ENCODE assay signal across 12 cellular contexts in genomic region chr22:47053865-47054185, GRCh38.
DNase-seq lines count a peak whose midpoint lies in the region; ATAC-seq and TF ChIP-seq lines count a peak whose summit lies in the region.
"Had no signal": no experiment of that assay in that cellular context is flagged by ENCODE, and none has a peak within 500 bp of the region (broad histone marks: within the 10 kb centered on the region; RNA-seq: fewer than 3 reads in every experiment).

No MANE protein-coding gene starts in this region.

- in situ Hi-C loops in GM23248 (cut with MboI): no loop called here
- in situ Hi-C loops in ACHN (cut with HindIII; ENCODE audit: low pct_ligation_motif_present, low pct_unique_long_range_greater_than_20kb, low sequenced_read_pairs): no loop called here

- no peak overlapping the region for H3K4me3 ChIP-seq in GM23248
- no peak overlapping the region for H3K4me3 ChIP-seq in fibroblast of pulmonary artery (replicated peaks; ENCODE audit: low read depth, low read length)
- H3K4me3 ChIP-seq in skeletal muscle cell (ENCODE audit: low read depth, low read length): no peak overlapping the region
- H3K4me3 ChIP-seq: thoracic aorta had no signal

- POLR2A ChIA-PET in activated B cell treated with CpG ODN at 0.5 μM for 24 hours (lab: Charles Lee): no interaction called here

- no peaks in the 10 kb centered on the region for H3K9me3 ChIP-seq in GM23248 (ENCODE audit: low read depth)
- H3K9me3 ChIP-seq: thoracic aorta had no signal

- no peaks in the 10 kb centered on the region for H3K79me2 ChIP-seq in GM23248 (ENCODE audit: insufficient read depth)

- CTCF ChIA-PET in activated B cell treated with CpG ODN at 0.5 μM for 24 hours (lab: Charles Lee): no interaction called here

- no peaks in the 10 kb centered on the region for H3K4me1 ChIP-seq in GM23248 (ENCODE audit: insufficient read depth)

- intact Hi-C loops in activated B cell treated with CpG ODN at 0.5 μM for 24 hours (cut with micrococcal nuclease): no loop called here

- H3F3A ChIP-seq in GM23248 (ENCODE audit: insufficient read depth): no peaks in the 10 kb centered on the region

- no peaks in the 10 kb centered on the region for H3K27me3 Mint-ChIP-seq in activated B cell treated with CpG ODN at 0.5 μM for 24 hours

- peak; percentile 12 for DNase-seq in GM23248
- no peak for DNase-seq in activated B cell treated with CpG ODN at 0.5 μM for 24 hours
- DNase-seq in fibroblast of pulmonary artery (ENCODE audit: low read depth): peak; percentile 74
- peak; percentile 34 for DNase-seq in skeletal muscle cell (ENCODE audit: low read depth)
- DNase-seq in NCI-H774 (lab: John Stamatoyannopoulos, UW): no peak
- DNase-seq in ACHN: no peak
- DNase-seq: activated naive CD4-positive, alpha-beta T cell treated with anti-CD3 and anti-CD28 coated beads for 36 hours; mesendoderm; NCI-H2107 had no signal

- no peaks in the 10 kb centered on the region for H3K27me3 ChIP-seq in GM23248 (replicated peaks; ENCODE audit: insufficient read depth)

- H2AFZ ChIP-seq in GM23248: no peak overlapping the region

- no peak overlapping the region for H3K27ac ChIP-seq in GM23248
- H3K27ac ChIP-seq: thoracic aorta had no signal

- no peak overlapping the region for H3K4me3 Mint-ChIP-seq in activated B cell treated with CpG ODN at 0.5 μM for 24 hours
- H3K4me3 Mint-ChIP-seq: activated naive CD4-positive, alpha-beta T cell treated with anti-CD3 and anti-CD28 coated beads for 36 hours had no signal

- H3K4me1 Mint-ChIP-seq in activated B cell treated with CpG ODN at 0.5 μM for 24 hours: peaks cover 34% of the 10 kb centered on the region

- peaks cover 60% of the 10 kb centered on the region for H3K36me3 Mint-ChIP-seq in activated B cell treated with CpG ODN at 0.5 μM for 24 hours (ENCODE audit: low read depth)

- 90 to 94% methylated on average over 7 of the region's 7 CpGs for WGBS in GM23248 (ENCODE audit: low coverage in 1 of 2, low lambda C conversion rate in 2 of 2, missing lambda C conversion rate in 2 of 2), 2 experiments

- H3K9me2 ChIP-seq in GM23248 (ENCODE audit: insufficient read depth): no peaks in the 10 kb centered on the region

- TF ChIP-seq CTCF in activated B cell treated with CpG ODN at 0.5 μM for 24 hours (IDR thresholded peaks at IDR 0.05) (no peak), fibroblast of pulmonary artery (IDR thresholded peaks at IDR 0.05; ENCODE audit: low read length, missing control alignments) (no peak)

- H4K20me1 ChIP-seq in GM23248 (ENCODE audit: insufficient read depth): no peaks in the 10 kb centered on the region

- H3K27ac Mint-ChIP-seq in activated B cell treated with CpG ODN at 0.5 μM for 24 hours: peak overlapping the region; percentile 7
- H3K27ac Mint-ChIP-seq: activated naive CD4-positive, alpha-beta T cell treated with anti-CD3 and anti-CD28 coated beads for 36 hours had no signal

- no peak for ATAC-seq in activated B cell treated with CpG ODN at 0.5 μM for 24 hours (ENCODE audit: low read depth)
- no peak for ATAC-seq in GM21367 (IDR thresholded peaks at IDR 0.05; ENCODE audit: unreplicated experiment)
- ATAC-seq in GM18520 (IDR thresholded peaks at IDR 0.05; ENCODE audit: unreplicated experiment): no peak

- no peaks in the 10 kb centered on the region for H3K9me3 Mint-ChIP-seq in activated B cell treated with CpG ODN at 0.5 μM for 24 hours
- H3K9me3 Mint-ChIP-seq: activated naive CD4-positive, alpha-beta T cell treated with anti-CD3 and anti-CD28 coated beads for 36 hours had no signal

- H3K9ac ChIP-seq in GM23248: no peak overlapping the region

- no peak overlapping the region for H3K4me2 ChIP-seq in GM23248 (ENCODE audit: unreplicated experiment)

- no peaks in the 10 kb centered on the region for H3K36me3 ChIP-seq in GM23248 (ENCODE audit: low read depth)
- H3K36me3 ChIP-seq: thoracic aorta had no signal

Comparison
In these comparisons a context has a peak if more than half of its experiments do, and no peak if none do; other contexts are left out.
1. DNase-seq: peak in GM23248 (single experiment), fibroblast of pulmonary artery (single experiment) and skeletal muscle cell (single experiment); none in activated B cell treated with CpG ODN at 0.5 μM for 24 hours (single experiment), NCI-H774 (single experiment) and ACHN (single experiment).